Comparison of ENCODE assay signal across 15 cellular contexts in genomic region chr18:30712383-30712782, GRCh38.
DNase-seq lines count a peak whose midpoint lies in the region; ATAC-seq and TF ChIP-seq lines count a peak whose summit lies in the region.
"Had no signal": no experiment of that assay in that cellular context is flagged by ENCODE, and none has a peak within 500 bp of the region (broad histone marks: within the 10 kb centered on the region; RNA-seq: fewer than 3 reads in every experiment).

No MANE protein-coding gene starts in this region.

- no peak overlapping the region for H3K4me3 ChIP-seq in coronary artery
- H3K4me3 ChIP-seq: uterus had no signal

- DNase-seq in GM10266 (ENCODE audit: extremely low spot score) = peak; percentile 15
- peak; percentile 16 for DNase-seq in NCI-H524 treated with DMSO at 0.1 percent for 48 hours (lab: John Stamatoyannopoulos, UW)
- no peak for DNase-seq in cerebellum (ENCODE audit: low spot score)
- DNase-seq in coronary artery (ENCODE audit: low spot score) = no peak
- DNase-seq in NCI-H748 treated with DMSO at 0.1 percent for 48 hours (lab: John Stamatoyannopoulos, UW) = no peak
- no peak for DNase-seq in 8988T
- DNase-seq: activated CD8-positive, alpha-beta memory T cell treated with anti-CD3 and anti-CD28 coated beads, Interleukin-2, amount 10 ng/mL, durations not matched to agents 7 days and 5 days; activated naive CD4-positive, alpha-beta T cell treated with anti-CD3 and anti-CD28 coated beads, Interleukin-2, amount 50 U/mL, for 16 hours; endodermal cell; foreskin melanocyte; HFFc6; nucleus accumbens; uterus had no signal

- ATAC-seq in GM19372 (IDR thresholded peaks at IDR 0.05; ENCODE audit: low read depth, unreplicated experiment) = peak; percentile 82
- peak; percentile 68 for ATAC-seq in HG02884 (IDR thresholded peaks at IDR 0.05; ENCODE audit: unreplicated experiment)
- ATAC-seq: activated CD8-positive, alpha-beta memory T cell treated with anti-CD3 and anti-CD28 coated beads, Interleukin-2, amount 10 ng/mL, durations not matched to agents 7 days and 5 days had no signal

- no peak overlapping the region for H3K27ac ChIP-seq in coronary artery
- H3K27ac ChIP-seq: uterus had no signal

- TF ChIP-seq CTCF in GM10266 (IDR thresholded peaks at IDR 0.05; ENCODE audit: control insufficient read depth, insufficient read depth, low read depth, missing control alignments) (no peak), coronary artery (IDR thresholded peaks at IDR 0.05) (no peak)

Comparison
In these comparisons a context has a peak if more than half of its experiments do, and no peak if none do; other contexts are left out.
1. DNase-seq: peak in GM10266 (single experiment) and NCI-H524 treated with DMSO at 0.1 percent for 48 hours (single experiment); none in cerebellum (single experiment), coronary artery (single experiment), NCI-H748 treated with DMSO at 0.1 percent for 48 hours (single experiment) and 8988T (single experiment).